1 cellular context compared by ENCODE assay signal in the genomic region with DNA sequence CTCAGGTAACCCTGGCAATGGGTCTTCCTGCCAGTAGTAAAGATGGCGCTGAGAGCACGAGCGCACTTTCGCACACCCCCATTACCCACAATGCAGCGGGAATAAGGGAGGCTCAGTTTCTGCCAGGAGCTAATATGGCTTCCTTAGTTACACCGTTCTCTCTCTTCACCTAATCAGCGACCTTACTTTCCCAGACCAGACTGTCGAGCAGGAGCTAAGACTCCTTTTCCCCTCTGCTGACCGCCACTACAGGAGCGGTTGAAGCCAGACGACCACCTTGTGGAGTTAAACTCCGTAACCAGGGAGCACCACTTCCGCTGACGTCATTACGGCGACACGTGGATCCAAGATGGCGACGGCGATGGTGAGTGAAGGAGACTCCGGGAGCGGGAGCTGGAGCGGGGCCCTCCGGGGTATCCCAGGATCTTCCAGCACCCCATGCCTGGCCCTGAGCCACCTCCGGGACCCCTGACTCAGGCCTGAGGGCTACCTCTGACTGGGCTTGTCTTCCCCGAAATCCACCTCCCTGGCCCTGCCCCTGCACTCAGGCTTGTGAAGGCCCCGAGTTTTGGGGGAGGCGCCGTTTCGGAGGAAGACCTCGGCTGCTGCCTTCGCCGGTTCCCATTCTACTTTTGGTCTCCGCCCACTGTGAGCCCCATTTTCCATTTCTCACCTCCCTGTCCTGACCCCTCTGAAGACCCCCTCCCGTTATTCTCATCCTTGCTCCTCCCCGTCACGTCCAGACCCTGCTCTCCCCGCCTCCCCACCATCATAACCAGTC.
TF ChIP-seq lines count a peak whose summit lies in the region.

A gene with protein sequence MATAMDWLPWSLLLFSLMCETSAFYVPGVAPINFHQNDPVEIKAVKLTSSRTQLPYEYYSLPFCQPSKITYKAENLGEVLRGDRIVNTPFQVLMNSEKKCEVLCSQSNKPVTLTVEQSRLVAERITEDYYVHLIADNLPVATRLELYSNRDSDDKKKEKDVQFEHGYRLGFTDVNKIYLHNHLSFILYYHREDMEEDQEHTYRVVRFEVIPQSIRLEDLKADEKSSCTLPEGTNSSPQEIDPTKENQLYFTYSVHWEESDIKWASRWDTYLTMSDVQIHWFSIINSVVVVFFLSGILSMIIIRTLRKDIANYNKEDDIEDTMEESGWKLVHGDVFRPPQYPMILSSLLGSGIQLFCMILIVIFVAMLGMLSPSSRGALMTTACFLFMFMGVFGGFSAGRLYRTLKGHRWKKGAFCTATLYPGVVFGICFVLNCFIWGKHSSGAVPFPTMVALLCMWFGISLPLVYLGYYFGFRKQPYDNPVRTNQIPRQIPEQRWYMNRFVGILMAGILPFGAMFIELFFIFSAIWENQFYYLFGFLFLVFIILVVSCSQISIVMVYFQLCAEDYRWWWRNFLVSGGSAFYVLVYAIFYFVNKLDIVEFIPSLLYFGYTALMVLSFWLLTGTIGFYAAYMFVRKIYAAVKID (plus strand): TSS at position 323 of the 781 bp plus-strand sequence. CDS start 27 bp downstream, at position 350.

TF ChIP-seq in HepG2, 621 proteins besides CTCF, POLR2A, EP300 and RAD21 (continued from another document and continues in another):
- TF ChIP-seq, protein P1, sequence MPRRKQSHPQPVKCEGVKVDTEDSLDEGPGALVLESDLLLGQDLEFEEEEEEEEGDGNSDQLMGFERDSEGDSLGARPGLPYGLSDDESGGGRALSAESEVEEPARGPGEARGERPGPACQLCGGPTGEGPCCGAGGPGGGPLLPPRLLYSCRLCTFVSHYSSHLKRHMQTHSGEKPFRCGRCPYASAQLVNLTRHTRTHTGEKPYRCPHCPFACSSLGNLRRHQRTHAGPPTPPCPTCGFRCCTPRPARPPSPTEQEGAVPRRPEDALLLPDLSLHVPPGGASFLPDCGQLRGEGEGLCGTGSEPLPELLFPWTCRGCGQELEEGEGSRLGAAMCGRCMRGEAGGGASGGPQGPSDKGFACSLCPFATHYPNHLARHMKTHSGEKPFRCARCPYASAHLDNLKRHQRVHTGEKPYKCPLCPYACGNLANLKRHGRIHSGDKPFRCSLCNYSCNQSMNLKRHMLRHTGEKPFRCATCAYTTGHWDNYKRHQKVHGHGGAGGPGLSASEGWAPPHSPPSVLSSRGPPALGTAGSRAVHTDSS (CRISPR knock-in tag; conservative IDR thresholded peaks at IDR 0.05): no peak
- TF ChIP-seq, protein P2, sequence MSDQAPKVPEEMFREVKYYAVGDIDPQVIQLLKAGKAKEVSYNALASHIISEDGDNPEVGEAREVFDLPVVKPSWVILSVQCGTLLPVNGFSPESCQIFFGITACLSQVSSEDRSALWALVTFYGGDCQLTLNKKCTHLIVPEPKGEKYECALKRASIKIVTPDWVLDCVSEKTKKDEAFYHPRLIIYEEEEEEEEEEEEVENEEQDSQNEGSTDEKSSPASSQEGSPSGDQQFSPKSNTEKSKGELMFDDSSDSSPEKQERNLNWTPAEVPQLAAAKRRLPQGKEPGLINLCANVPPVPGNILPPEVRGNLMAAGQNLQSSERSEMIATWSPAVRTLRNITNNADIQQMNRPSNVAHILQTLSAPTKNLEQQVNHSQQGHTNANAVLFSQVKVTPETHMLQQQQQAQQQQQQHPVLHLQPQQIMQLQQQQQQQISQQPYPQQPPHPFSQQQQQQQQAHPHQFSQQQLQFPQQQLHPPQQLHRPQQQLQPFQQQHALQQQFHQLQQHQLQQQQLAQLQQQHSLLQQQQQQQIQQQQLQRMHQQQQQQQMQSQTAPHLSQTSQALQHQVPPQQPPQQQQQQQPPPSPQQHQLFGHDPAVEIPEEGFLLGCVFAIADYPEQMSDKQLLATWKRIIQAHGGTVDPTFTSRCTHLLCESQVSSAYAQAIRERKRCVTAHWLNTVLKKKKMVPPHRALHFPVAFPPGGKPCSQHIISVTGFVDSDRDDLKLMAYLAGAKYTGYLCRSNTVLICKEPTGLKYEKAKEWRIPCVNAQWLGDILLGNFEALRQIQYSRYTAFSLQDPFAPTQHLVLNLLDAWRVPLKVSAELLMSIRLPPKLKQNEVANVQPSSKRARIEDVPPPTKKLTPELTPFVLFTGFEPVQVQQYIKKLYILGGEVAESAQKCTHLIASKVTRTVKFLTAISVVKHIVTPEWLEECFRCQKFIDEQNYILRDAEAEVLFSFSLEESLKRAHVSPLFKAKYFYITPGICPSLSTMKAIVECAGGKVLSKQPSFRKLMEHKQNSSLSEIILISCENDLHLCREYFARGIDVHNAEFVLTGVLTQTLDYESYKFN (CRISPR knock-in tag; conservative IDR thresholded peaks at IDR 0.05): peak; percentile 67
- TF ChIP-seq, protein P3, sequence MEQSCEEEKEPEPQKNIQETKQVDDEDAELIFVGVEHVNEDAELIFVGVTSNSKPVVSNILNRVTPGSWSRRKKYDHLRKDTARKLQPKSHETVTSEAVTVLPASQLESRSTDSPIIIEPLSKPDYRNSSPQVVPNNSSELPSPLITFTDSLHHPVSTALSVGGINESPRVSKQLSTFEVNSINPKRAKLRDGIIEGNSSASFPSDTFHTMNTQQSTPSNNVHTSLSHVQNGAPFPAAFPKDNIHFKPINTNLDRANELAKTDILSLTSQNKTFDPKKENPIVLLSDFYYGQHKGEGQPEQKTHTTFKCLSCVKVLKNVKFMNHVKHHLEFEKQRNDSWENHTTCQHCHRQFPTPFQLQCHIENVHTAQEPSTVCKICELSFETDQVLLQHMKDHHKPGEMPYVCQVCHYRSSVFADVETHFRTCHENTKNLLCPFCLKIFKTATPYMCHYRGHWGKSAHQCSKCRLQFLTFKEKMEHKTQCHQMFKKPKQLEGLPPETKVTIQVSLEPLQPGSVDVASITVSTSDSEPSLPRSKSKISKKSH (CRISPR knock-in tag; IDR thresholded peaks at IDR 0.05; ENCODE audit: borderline replicate concordance): peak; percentile 99
- TF ChIP-seq TOE1 (CRISPR knock-in tag; IDR thresholded peaks at IDR 0.05): no peak; the same call in 1 of the 2 replicates
- TF ChIP-seq SP2 (CRISPR knock-in tag; IDR thresholded peaks at IDR 0.05): peak; percentile 48
- TF ChIP-seq ZNF567 (CRISPR knock-in tag; IDR thresholded peaks at IDR 0.05; ENCODE audit: borderline replicate concordance): peak; percentile 98
- TF ChIP-seq NFYC (CRISPR knock-in tag; IDR thresholded peaks at IDR 0.05): peak; percentile 63
- peak; percentile 70; the same call in 1 of the 2 replicates for TF ChIP-seq SMAD9 (CRISPR knock-in tag; IDR thresholded peaks at IDR 0.05)
- peak; percentile 94 for TF ChIP-seq ZNF644 (CRISPR knock-in tag; IDR thresholded peaks at IDR 0.05; ENCODE audit: low read depth)
- peak; percentile 77; the same call in 1 of the 2 replicates for TF ChIP-seq RFX1 (IDR thresholded peaks at IDR 0.05)
- TF ChIP-seq, protein P4, sequence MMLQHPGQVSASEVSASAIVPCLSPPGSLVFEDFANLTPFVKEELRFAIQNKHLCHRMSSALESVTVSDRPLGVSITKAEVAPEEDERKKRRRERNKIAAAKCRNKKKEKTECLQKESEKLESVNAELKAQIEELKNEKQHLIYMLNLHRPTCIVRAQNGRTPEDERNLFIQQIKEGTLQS (CRISPR knock-in tag; IDR thresholded peaks at IDR 0.05): peak; percentile 97
- TF ChIP-seq ZNF329 (CRISPR knock-in tag; IDR thresholded peaks at IDR 0.05; ENCODE audit: low read depth): peak; percentile 92; the same call in 1 of the 2 replicates
- peak; percentile 100 for TF ChIP-seq ZNF263 (CRISPR knock-in tag; IDR thresholded peaks at IDR 0.05)
- no peak; the same call in 1 of the 2 replicates for TF ChIP-seq ZC3H4 (CRISPR knock-in tag; IDR thresholded peaks at IDR 0.05; ENCODE audit: borderline replicate concordance)
- peak; percentile 87 for TF ChIP-seq ETV5 (CRISPR knock-in tag; IDR thresholded peaks at IDR 0.05; ENCODE audit: borderline replicate concordance)
- peak; percentile 89 for TF ChIP-seq MEIS1 (CRISPR knock-in tag; IDR thresholded peaks at IDR 0.05; ENCODE audit: borderline replicate concordance)
- TF ChIP-seq, protein P5, sequence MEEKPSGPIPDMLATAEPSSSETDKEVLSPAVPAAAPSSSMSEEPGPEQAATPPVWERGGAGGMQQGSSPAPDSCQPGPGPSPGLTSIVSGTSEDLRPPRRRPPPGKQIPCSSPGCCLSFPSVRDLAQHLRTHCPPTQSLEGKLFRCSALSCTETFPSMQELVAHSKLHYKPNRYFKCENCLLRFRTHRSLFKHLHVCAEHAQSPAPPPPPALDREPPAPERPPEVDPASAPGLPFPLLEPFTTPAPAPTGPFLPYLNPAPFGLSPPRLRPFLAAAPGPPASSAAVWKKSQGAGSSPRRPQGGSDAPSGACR (CRISPR knock-in tag; IDR thresholded peaks at IDR 0.05): peak; percentile 56
- TF ChIP-seq FOXK1 (CRISPR knock-in tag; IDR thresholded peaks at IDR 0.05; ENCODE audit: borderline replicate concordance, low read depth): peak; percentile 90; the same call in 1 of the 2 replicates
- TF ChIP-seq CCDC6 (CRISPR knock-in tag; IDR thresholded peaks at IDR 0.05): peak; percentile 59; the same call in 1 of the 2 replicates
- TF ChIP-seq ZNF543 (CRISPR knock-in tag; IDR thresholded peaks at IDR 0.05): peak; percentile 93
- TF ChIP-seq, protein P6, sequence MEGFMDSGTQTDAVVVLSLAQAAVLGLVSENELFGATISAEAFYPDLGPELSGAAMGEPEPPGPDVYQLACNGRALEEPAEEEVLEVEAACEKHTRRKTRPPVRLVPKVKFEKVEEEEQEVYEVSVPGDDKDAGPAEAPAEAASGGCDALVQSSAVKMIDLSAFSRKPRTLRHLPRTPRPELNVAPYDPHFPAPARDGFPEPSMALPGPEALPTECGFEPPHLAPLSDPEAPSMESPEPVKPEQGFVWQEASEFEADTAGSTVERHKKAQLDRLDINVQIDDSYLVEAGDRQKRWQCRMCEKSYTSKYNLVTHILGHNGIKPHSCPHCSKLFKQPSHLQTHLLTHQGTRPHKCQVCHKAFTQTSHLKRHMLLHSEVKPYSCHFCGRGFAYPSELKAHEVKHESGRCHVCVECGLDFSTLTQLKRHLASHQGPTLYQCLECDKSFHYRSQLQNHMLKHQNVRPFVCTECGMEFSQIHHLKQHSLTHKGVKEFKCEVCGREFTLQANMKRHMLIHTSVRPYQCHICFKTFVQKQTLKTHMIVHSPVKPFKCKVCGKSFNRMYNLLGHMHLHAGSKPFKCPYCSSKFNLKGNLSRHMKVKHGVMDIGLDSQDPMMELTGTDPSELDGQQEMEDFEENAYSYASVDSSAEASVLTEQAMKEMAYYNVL (CRISPR knock-in tag; IDR thresholded peaks at IDR 0.05; ENCODE audit: borderline replicate concordance): peak; percentile 92
- TF ChIP-seq ZNF12 (CRISPR knock-in tag; IDR thresholded peaks at IDR 0.05): peak; percentile 74
- TF ChIP-seq SOX6 (IDR thresholded peaks at IDR 0.05): no peak
- TF ChIP-seq SOX6 (CRISPR knock-in tag; IDR thresholded peaks at IDR 0.05): peak; percentile 85
- TF ChIP-seq ZNF446 (CRISPR knock-in tag; IDR thresholded peaks at IDR 0.05): no peak
- TF ChIP-seq, protein P7, sequence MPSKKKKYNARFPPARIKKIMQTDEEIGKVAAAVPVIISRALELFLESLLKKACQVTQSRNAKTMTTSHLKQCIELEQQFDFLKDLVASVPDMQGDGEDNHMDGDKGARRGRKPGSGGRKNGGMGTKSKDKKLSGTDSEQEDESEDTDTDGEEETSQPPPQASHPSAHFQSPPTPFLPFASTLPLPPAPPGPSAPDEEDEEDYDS (CRISPR knock-in tag; IDR thresholded peaks at IDR 0.05): peak; percentile 84
- no peak for TF ChIP-seq HNRNPH1 (optimal IDR thresholded peaks at IDR 0.05; ENCODE audit: low read depth, low read length)
- TF ChIP-seq, protein P8, sequence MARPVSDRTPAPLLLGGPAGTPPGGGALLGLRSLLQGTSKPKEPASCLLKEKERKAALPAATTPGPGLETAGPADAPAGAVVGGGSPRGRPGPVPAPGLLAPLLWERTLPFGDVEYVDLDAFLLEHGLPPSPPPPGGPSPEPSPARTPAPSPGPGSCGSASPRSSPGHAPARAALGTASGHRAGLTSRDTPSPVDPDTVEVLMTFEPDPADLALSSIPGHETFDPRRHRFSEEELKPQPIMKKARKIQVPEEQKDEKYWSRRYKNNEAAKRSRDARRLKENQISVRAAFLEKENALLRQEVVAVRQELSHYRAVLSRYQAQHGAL (CRISPR knock-in tag; IDR thresholded peaks at IDR 0.05; ENCODE audit: not compliant biosample characterization): peak; percentile 90
- peak; percentile 58; the same call in 1 of the 2 replicates for TF ChIP-seq ZIK1 (CRISPR knock-in tag; IDR thresholded peaks at IDR 0.05; ENCODE audit: borderline replicate concordance, low read depth)
- TF ChIP-seq PHF20 (CRISPR knock-in tag; IDR thresholded peaks at IDR 0.05): peak; percentile 95
- peak; percentile 87 for TF ChIP-seq KLF6 (CRISPR knock-in tag; IDR thresholded peaks at IDR 0.05)
- TF ChIP-seq ELF4 (CRISPR knock-in tag; IDR thresholded peaks at IDR 0.05; ENCODE audit: borderline replicate concordance): peak; percentile 98
- no peak for TF ChIP-seq ZNF260 (CRISPR knock-in tag; IDR thresholded peaks at IDR 0.05; ENCODE audit: borderline replicate concordance, low read depth)
- TF ChIP-seq ZNF337 (CRISPR knock-in tag; IDR thresholded peaks at IDR 0.05; ENCODE audit: borderline replicate concordance, low read depth): peak; percentile 83
- TF ChIP-seq RBAK (CRISPR knock-in tag; IDR thresholded peaks at IDR 0.05): no peak
- no peak; the same call in 1 of the 2 replicates for TF ChIP-seq NR2F6 (IDR thresholded peaks at IDR 0.05)
- TF ChIP-seq NR2F6 (CRISPR knock-in tag; IDR thresholded peaks at IDR 0.05): 0 out of 2 replicates have a peak, but pooled peaks have one; percentile 54
- TF ChIP-seq ZBTB21 (CRISPR knock-in tag; IDR thresholded peaks at IDR 0.05): peak; percentile 98
- peak; percentile 50; the same call in 1 of the 2 replicates for TF ChIP-seq ZNF841 (CRISPR knock-in tag; IDR thresholded peaks at IDR 0.05; ENCODE audit: borderline replicate concordance)
